Comparison of ENCODE assay signal across 8 cellular contexts in genomic region chr6:30556006-30556713, GRCh38. TPM values are rescaled to one million over a fixed set of nuclear protein-coding genes. Genes with fewer than 3 reads are reported as not detected.
DNase-seq lines count a peak whose midpoint lies in the region; TF ChIP-seq lines count a peak whose summit lies in the region.

Gene GNL1, minus strand, starts transcription at chr6:30556489. Its CDS starts 286 bp downstream, at chr6:30556203.

- H3K27me3 ChIP-seq in Loucy (ENCODE audit: insufficient read depth, low read length, poor library complexity, severe bottlenecking) (no peaks in the 10 kb centered on the region), stomach (no peaks in the 10 kb centered on the region)

- peak; percentile 4 for TF ChIP-seq EP300 in stomach (IDR thresholded peaks at IDR 0.05)

- H3K36me3 ChIP-seq in Loucy (ENCODE audit: insufficient read depth, low read length) (peaks cover 31% of the 10 kb centered on the region; the same call in 1 of the 2 replicates), stomach (peaks cover 21 to 38% (median 33%) of the 10 kb centered on the region in 4 donors)

- H3K9ac ChIP-seq in Loucy (ENCODE audit: low read depth, low read length, poor library complexity, severe bottlenecking) = peak within 1 kb of the TSS; percentile 89

- peak within 1 kb of the TSS; percentile 97 to 100 (median 98) for H3K27ac ChIP-seq in stomach

- WGBS in stomach, 5 donors = 0 to 1% (median 1%) methylated on average over 40 to 67 of the region's 67 CpGs

- no peaks in the 10 kb centered on the region for H3F3A ChIP-seq in Loucy (ENCODE audit: low read depth)

- H3K36me3 Mint-ChIP-seq in nephron progenitor cell (ENCODE audit: low read depth) = peaks cover 46% of the 10 kb centered on the region

- H3K79me2 ChIP-seq in Loucy (ENCODE audit: insufficient read depth, low read length) = peaks cover 65% of the 10 kb centered on the region

- H4K20me1 ChIP-seq in Loucy (ENCODE audit: insufficient read depth, low read length, poor library complexity, severe bottlenecking) = peaks cover 37% of the 10 kb centered on the region

- H3K4me1 ChIP-seq in Loucy (ENCODE audit: insufficient read depth, low read length, poor library complexity, severe bottlenecking) (peaks cover 29% of the 10 kb centered on the region), stomach (peaks cover 17 to 36% (median 28%) of the 10 kb centered on the region in 4 donors)

- DNase-seq in EH (ENCODE audit: low read depth) (peak; percentile 82), H4 (ENCODE audit: low spot score) (peak; percentile 90), SHP77 (lab: John Stamatoyannopoulos, UW) (peak; percentile 72 to 81), fibroblast of pulmonary artery (ENCODE audit: low read depth) (peak; percentile 92), nephron progenitor cell (peak; percentile 92), stomach (peak; percentile 98)
- DNase-seq in activated effector memory CD4-positive, alpha-beta T cell treated with Interleukin-2 at 50 U/mL for 16 hours = peak; percentile 96

- peak within 1 kb of the TSS; percentile 96 for H3K4me2 ChIP-seq in Loucy (ENCODE audit: low read depth, low read length, poor library complexity, severe bottlenecking)

- H3K27me3 Mint-ChIP-seq in nephron progenitor cell (ENCODE audit: low read depth, poor library complexity) = no peaks in the 10 kb centered on the region

- no peaks in the 10 kb centered on the region for H3K9me2 ChIP-seq in Loucy (replicated peaks; ENCODE audit: low read depth, low read length)

- intact Hi-C loops in stomach (cut with DNase I; ENCODE audit: low total_unique reads) = no loop called here

- H3K9me3 ChIP-seq in Loucy (ENCODE audit: insufficient read depth, low read depth, low read length) = no peaks in the 10 kb centered on the region
- no peaks in the 10 kb centered on the region for H3K9me3 ChIP-seq in stomach

- H3K4me3 ChIP-seq in Loucy (ENCODE audit: low read length, poor library complexity, severe bottlenecking) (peak within 1 kb of the TSS; percentile 85), fibroblast of pulmonary artery (replicated peaks; ENCODE audit: low read depth, low read length) (peak within 1 kb of the TSS; percentile 99), stomach (peak within 1 kb of the TSS; percentile 82 to 98 (median 93))

- TF ChIP-seq POLR2A in stomach (IDR thresholded peaks at IDR 0.05) = peak in 1 of 4 donors; percentile 29

- TF ChIP-seq CTCF in Loucy (conservative IDR thresholded peaks at IDR 0.05; ENCODE audit: low read length) (no peak), fibroblast of pulmonary artery (IDR thresholded peaks at IDR 0.05; ENCODE audit: low read length, missing control alignments) (no peak), nephron progenitor cell (IDR thresholded peaks at IDR 0.05) (no peak), stomach (IDR thresholded peaks at IDR 0.05) (peak in 1 of 7 experiments; percentile 31)

- H3K4me1 Mint-ChIP-seq in nephron progenitor cell = peaks cover 48% of the 10 kb centered on the region

- no peaks in the 10 kb centered on the region for H3K9me3 Mint-ChIP-seq in nephron progenitor cell

- H2AFZ ChIP-seq in Loucy (ENCODE audit: low read length) = peak within 1 kb of the TSS; percentile 93

- H3K27ac Mint-ChIP-seq in nephron progenitor cell = peak within 1 kb of the TSS; percentile 100

- peak within 1 kb of the TSS; percentile 99 for H3K4me3 Mint-ChIP-seq in nephron progenitor cell

RNA-seq across cellular contexts. Expression of gene GNL1, which starts in this region (rescaled TPM):
- 42.1 and 56.7 TPM in 2 replicates for total RNA-seq in H4 (2014; rRNA removed; shearing (Covaris generic))
- total RNA-seq in stomach = 10 to 100 TPM; 12.7 to 39.7 (median 19.2) TPM
- 10 to 100 TPM; 42.6 to 53.3 (median 48.9) TPM for polyA plus RNA-seq in stomach

Comparison
In these comparisons a context has a peak if more than half of its experiments do, and no peak if none do; other contexts are left out.
1. Peak in every context shown above with its lines: DNase-seq, H3K4me3 ChIP-seq and H3K27ac ChIP-seq.